ENCODE assay signal across 2 cellular contexts in genomic region chr7:13921062-13921461, GRCh38.
TF ChIP-seq lines count a peak whose summit lies in the region.

No MANE protein-coding gene starts in this region.

TF ChIP-seq in liver, 16 proteins besides CTCF, POLR2A, EP300 and RAD21:
- TF ChIP-seq REST (IDR thresholded peaks at IDR 0.05) (no peak), FOXA2 (IDR thresholded peaks at IDR 0.05) (no peak), NR2F2 (IDR thresholded peaks at IDR 0.05) (peak; percentile 73), HNF4G (IDR thresholded peaks at IDR 0.05) (peak; percentile 8), GABPA (IDR thresholded peaks at IDR 0.05 in 1 of 2, conservative IDR thresholded peaks at IDR 0.05 in 1 of 2) (no peak), HNF4A (conservative IDR thresholded peaks at IDR 0.05) (peak; percentile 54 to 74), YY1 (IDR thresholded peaks at IDR 0.05) (peak; percentile 29), RXRA (IDR thresholded peaks at IDR 0.05) (peak in 1 of 2 donors; percentile 14)
TF ChIP-seq in liver: peak in this region for 5.

TF ChIP-seq in HepG2, 621 proteins besides CTCF, POLR2A, EP300 and RAD21 (continued from another document):
- TF ChIP-seq ZBTB49 (CRISPR knock-in tag; IDR thresholded peaks at IDR 0.05; ENCODE audit: borderline replicate concordance): no peak
- TF ChIP-seq SIN3B (IDR thresholded peaks at IDR 0.05; ENCODE audit: low read length): no peak
- TF ChIP-seq ZNF687 (CRISPR knock-in tag; IDR thresholded peaks at IDR 0.05): no peak
- TF ChIP-seq MAF1 (CRISPR knock-in tag; IDR thresholded peaks at IDR 0.05; ENCODE audit: borderline replicate concordance): no peak
- TF ChIP-seq ZNF704 (CRISPR knock-in tag; IDR thresholded peaks at IDR 0.05; ENCODE audit: borderline replicate concordance): no peak
- TF ChIP-seq ZMYM3 (CRISPR knock-in tag; IDR thresholded peaks at IDR 0.05): no peak
- no peak for TF ChIP-seq ZNF230 (CRISPR knock-in tag; IDR thresholded peaks at IDR 0.05)
- no peak for TF ChIP-seq ZIK1 (CRISPR knock-in tag; IDR thresholded peaks at IDR 0.05; ENCODE audit: borderline replicate concordance, low read depth)
- no peak for TF ChIP-seq ZNF280D (CRISPR knock-in tag; IDR thresholded peaks at IDR 0.05)
- no peak for TF ChIP-seq ZSCAN25 (CRISPR knock-in tag; IDR thresholded peaks at IDR 0.05)
- no peak for TF ChIP-seq JARID2 (CRISPR knock-in tag; IDR thresholded peaks at IDR 0.05; ENCODE audit: insufficient replicate concordance)
